In genomic region chrX:109709129-109709631, GRCh38 we compare ENCODE assay signal across 8 cellular contexts. TPM values are rescaled to one million over a fixed set of nuclear protein-coding genes. Genes with fewer than 3 reads are reported as not detected.
A peak's percentile ranks its signal among the peaks of the same experiment; 100 is the strongest.
DNase-seq lines count a peak whose midpoint lies in the region; ATAC-seq, FAIRE-seq and TF ChIP-seq lines count a peak whose summit lies in the region.

No MANE protein-coding gene starts in this region.

- BruUV-seq in PC-3 (replicated peaks; lab: Mats Ljungman, UMichigan), result no TSS peak

- no peaks in the 10 kb centered on the region for H3K9me3 ChIP-seq in PC-3 (ENCODE audit: low read length)

- POLR2A ChIA-PET in PC-3 (lab: Charles Lee; ENCODE audit: unreplicated experiment), result no interaction called here

- H4K20me1 ChIP-seq in PC-3 (ENCODE audit: low read length), result no peaks in the 10 kb centered on the region

- H3K9ac ChIP-seq in PC-3 (ENCODE audit: low read length), result no peak overlapping the region

- TF ChIP-seq CTCF in PC-3 (conservative IDR thresholded peaks at IDR 0.05; ENCODE audit: low read depth, low read length), result no peak; the same call in 1 of the 2 replicates
- peak; percentile 31 for TF ChIP-seq CTCF in foreskin keratinocyte (conservative IDR thresholded peaks at IDR 0.05)

- H3K27me3 ChIP-seq in PC-3 (ENCODE audit: low read length), result no peaks in the 10 kb centered on the region
- H3K27me3 ChIP-seq in foreskin keratinocyte, result no peaks in the 10 kb centered on the region

- no peaks in the 10 kb centered on the region for H3K36me3 ChIP-seq in PC-3 (ENCODE audit: low read depth, low read length)

- H3K27ac ChIP-seq in PC-3 (ENCODE audit: low read length) (peak overlapping the region; percentile 9; the same call in 1 of the 2 replicates), foreskin keratinocyte (no peak overlapping the region)

- 0 out of 2 replicates have a peak overlapping the region, but pooled peaks have one; percentile 34 for H2AFZ ChIP-seq in PC-3 (ENCODE audit: low read length)

- intact Hi-C loops in PC-3 (cut with micrococcal nuclease), result no loop called here

- no peaks in the 10 kb centered on the region for H3K9me2 ChIP-seq in PC-3 (replicated peaks; ENCODE audit: low read length)

- peak; percentile 58 to 67 for ATAC-seq in activated CD4-positive, CD25-positive, alpha-beta regulatory T cell treated with anti-CD3 and anti-CD28 coated beads, Interleukin-2, amount 50 U/mL, for 24 hours
- ATAC-seq in HG02870 (IDR thresholded peaks at IDR 0.05; ENCODE audit: unreplicated experiment), result peak; percentile 67
- ATAC-seq in PC-3, result peak; percentile 48
- peak; percentile 62 for ATAC-seq in foreskin keratinocyte

- H3F3A ChIP-seq in PC-3 (ENCODE audit: low read length, unreplicated experiment), result no peaks in the 10 kb centered on the region

- H3K4me2 ChIP-seq in PC-3 (ENCODE audit: low read length), result peak overlapping the region; percentile 61

- no peak for DNase-seq in activated CD4-positive, CD25-positive, alpha-beta regulatory T cell treated with anti-CD3 and anti-CD28 coated beads, Interleukin-2, amount 50 U/mL, for 72 hours
- DNase-seq in PC-3 (peak; percentile 66), foreskin keratinocyte (peak in 1 of 2 donors; percentile 37), urothelium cell line (ENCODE audit: low spot score) (peak; percentile 2), SHP77 treated with DMSO at 0.1 percent for 48 hours (lab: John Stamatoyannopoulos, UW) (no peak), NCI-H345 treated with DMSO at 0.1 percent for 48 hours (lab: John Stamatoyannopoulos, UW; ENCODE audit: unreplicated experiment) (no peak)

- CTCF ChIA-PET in PC-3 (lab: Charles Lee), result interaction anchor here (0.5 to 0.9 kb wide), 2 partner anchors 273 to 1010 kb away, joined by 3 to 6 read pairs; no protein-coding TSS in a partner anchor

- H3K79me2 ChIP-seq in PC-3 (ENCODE audit: low read length), result peaks cover 59% of the 10 kb centered on the region

- H3K4me1 ChIP-seq in PC-3 (ENCODE audit: insufficient read depth, low read length) (peaks cover 19% of the 10 kb centered on the region), foreskin keratinocyte (peaks cover 9% of the 10 kb centered on the region)

- no peak for FAIRE-seq in urothelium cell line (lab: Jason Lieb, UNC)

- peak overlapping the region; percentile 27; the same call in 1 of the 2 replicates for H3K4me3 ChIP-seq in PC-3 (ENCODE audit: low read length)

RNA-seq across cellular contexts. Expression of gene ACSL4, which starts 23.9 kb away (rescaled TPM):
- total RNA-seq in PC-3 (2014; rRNA removed) (41.7 and 53.1 TPM in 2 replicates), foreskin keratinocyte (91.4 and 97.7 TPM in 2 replicates)
- polyA plus RNA-seq in foreskin keratinocyte, result 22.4 and 25.3 TPM in 2 replicates

Comparison
In these comparisons a context has a peak if more than half of its experiments do, and no peak if none do; other contexts are left out.
1. DNase-seq: peak in PC-3 (single experiment) and urothelium cell line (single experiment); none in activated CD4-positive, CD25-positive, alpha-beta regulatory T cell treated with anti-CD3 and anti-CD28 coated beads, Interleukin-2, amount 50 U/mL, for 72 hours (single experiment), SHP77 treated with DMSO at 0.1 percent for 48 hours (single experiment) and NCI-H345 treated with DMSO at 0.1 percent for 48 hours (single experiment).
2. Peak in every context shown above with its lines, with median percentiles within 50 percentile points of each other: ATAC-seq.